Comparison of ENCODE assay signal across 1 cellular context in the genomic region with DNA sequence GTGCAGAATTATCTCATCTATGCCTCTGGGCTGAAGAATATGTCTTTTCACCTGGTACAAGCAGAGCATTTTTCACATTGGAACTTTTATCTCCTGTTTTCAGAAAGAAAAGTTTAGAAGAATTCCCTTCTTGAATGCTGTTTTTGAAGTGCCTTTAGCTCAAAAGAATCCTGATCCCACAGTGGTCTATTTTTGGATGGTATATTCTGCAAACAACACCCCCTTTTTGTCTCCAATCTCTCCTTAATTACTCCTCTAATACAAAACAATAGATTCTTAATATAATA.
TF ChIP-seq lines count a peak whose summit lies in the region.

No MANE protein-coding gene starts in this region.

TF ChIP-seq in GM23338, 12 proteins besides CTCF, POLR2A, EP300 and RAD21 (continued from another document):
- TF ChIP-seq, protein P1, sequence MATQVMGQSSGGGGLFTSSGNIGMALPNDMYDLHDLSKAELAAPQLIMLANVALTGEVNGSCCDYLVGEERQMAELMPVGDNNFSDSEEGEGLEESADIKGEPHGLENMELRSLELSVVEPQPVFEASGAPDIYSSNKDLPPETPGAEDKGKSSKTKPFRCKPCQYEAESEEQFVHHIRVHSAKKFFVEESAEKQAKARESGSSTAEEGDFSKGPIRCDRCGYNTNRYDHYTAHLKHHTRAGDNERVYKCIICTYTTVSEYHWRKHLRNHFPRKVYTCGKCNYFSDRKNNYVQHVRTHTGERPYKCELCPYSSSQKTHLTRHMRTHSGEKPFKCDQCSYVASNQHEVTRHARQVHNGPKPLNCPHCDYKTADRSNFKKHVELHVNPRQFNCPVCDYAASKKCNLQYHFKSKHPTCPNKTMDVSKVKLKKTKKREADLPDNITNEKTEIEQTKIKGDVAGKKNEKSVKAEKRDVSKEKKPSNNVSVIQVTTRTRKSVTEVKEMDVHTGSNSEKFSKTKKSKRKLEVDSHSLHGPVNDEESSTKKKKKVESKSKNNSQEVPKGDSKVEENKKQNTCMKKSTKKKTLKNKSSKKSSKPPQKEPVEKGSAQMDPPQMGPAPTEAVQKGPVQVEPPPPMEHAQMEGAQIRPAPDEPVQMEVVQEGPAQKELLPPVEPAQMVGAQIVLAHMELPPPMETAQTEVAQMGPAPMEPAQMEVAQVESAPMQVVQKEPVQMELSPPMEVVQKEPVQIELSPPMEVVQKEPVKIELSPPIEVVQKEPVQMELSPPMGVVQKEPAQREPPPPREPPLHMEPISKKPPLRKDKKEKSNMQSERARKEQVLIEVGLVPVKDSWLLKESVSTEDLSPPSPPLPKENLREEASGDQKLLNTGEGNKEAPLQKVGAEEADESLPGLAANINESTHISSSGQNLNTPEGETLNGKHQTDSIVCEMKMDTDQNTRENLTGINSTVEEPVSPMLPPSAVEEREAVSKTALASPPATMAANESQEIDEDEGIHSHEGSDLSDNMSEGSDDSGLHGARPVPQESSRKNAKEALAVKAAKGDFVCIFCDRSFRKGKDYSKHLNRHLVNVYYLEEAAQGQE (IDR thresholded peaks at IDR 0.05; ENCODE audit: unreplicated experiment) = no peak
- TF ChIP-seq EZH2phosphoT487 (IDR thresholded peaks at IDR 0.05; ENCODE audit: unreplicated experiment) = no peak
- TF ChIP-seq CREB1 (CRISPR knock-in tag; IDR thresholded peaks at IDR 0.05; ENCODE audit: low read depth) = no peak
- TF ChIP-seq ZNF114 (CRISPR knock-in tag; IDR thresholded peaks at IDR 0.05) = no peak
- no peak for TF ChIP-seq STAT1 (IDR thresholded peaks at IDR 0.05; ENCODE audit: unreplicated experiment)
- no peak for TF ChIP-seq NANOG (IDR thresholded peaks at IDR 0.05; ENCODE audit: borderline replicate concordance)
- no peak for TF ChIP-seq ZNF331 (CRISPR knock-in tag; IDR thresholded peaks at IDR 0.05; ENCODE audit: low read depth)
- TF ChIP-seq JUNB (IDR thresholded peaks at IDR 0.05; ENCODE audit: unreplicated experiment) = no peak
- no peak for TF ChIP-seq ZNF462 (CRISPR knock-in tag; IDR thresholded peaks at IDR 0.05)
- no peak for TF ChIP-seq POLR2AphosphoS5 (IDR thresholded peaks at IDR 0.05; ENCODE audit: low read depth)
